In genomic region chr10:58384536-58384998, GRCh38 we compare ENCODE assay signal across 8 cellular contexts. TPM values are rescaled to one million over a fixed set of nuclear protein-coding genes. Genes with fewer than 3 reads are reported as not detected.
A peak's percentile ranks its signal among the peaks of the same experiment; 100 is the strongest.
DNase-seq lines count a peak whose midpoint lies in the region; ATAC-seq and TF ChIP-seq lines count a peak whose summit lies in the region.

No MANE protein-coding gene starts in this region.

- H3K4me2 ChIP-seq in BLaER1 (peak overlapping the region; percentile 82), SK-N-SH (peak overlapping the region; percentile 82)

- TF ChIP-seq CTCF in SK-N-SH (IDR thresholded peaks at IDR 0.05): no peak
- no peak for TF ChIP-seq CTCF in fibroblast of pulmonary artery (IDR thresholded peaks at IDR 0.05; ENCODE audit: low read length, missing control alignments)
- no peak for TF ChIP-seq CTCF in progenitor cell of endocrine pancreas (IDR thresholded peaks at IDR 0.05; ENCODE audit: unreplicated experiment)

- peaks cover 26% of the 10 kb centered on the region for H3K4me1 ChIP-seq in BLaER1
- peaks cover 11 to 18% of the 10 kb centered on the region in 2 experiments; a peak in 3 of 4 replicates for H3K4me1 ChIP-seq in SK-N-SH (ENCODE audit: control insufficient read depth in 1 of 2, insufficient read depth in 2 of 2, low read depth in 1 of 2, low read length in 1 of 2)

- peak overlapping the region; percentile 100 for H2AFZ ChIP-seq in SK-N-SH (ENCODE audit: low read depth)

- peak overlapping the region; percentile 91 for H3K4me3 ChIP-seq in BLaER1
- H3K4me3 ChIP-seq in SK-N-SH (ENCODE audit: low read depth in 2 of 2, low read length in 1 of 2): peak overlapping the region; percentile 99 to 100
- H3K4me3 ChIP-seq in fibroblast of pulmonary artery (replicated peaks; ENCODE audit: low read depth, low read length): peak overlapping the region; percentile 72

- peaks cover 43% of the 10 kb centered on the region for H3K79me2 ChIP-seq in SK-N-SH (ENCODE audit: insufficient read depth)

- H3K36me3 Mint-ChIP-seq in progenitor cell of endocrine pancreas (ENCODE audit: insufficient read depth): peaks cover 9% of the 10 kb centered on the region

- H3K27me3 ChIP-seq in BLaER1: no peaks in the 10 kb centered on the region
- H3K27me3 ChIP-seq in SK-N-SH (ENCODE audit: insufficient read depth): no peaks in the 10 kb centered on the region

- no peak for DNase-seq in SK-N-SH
- no peak for DNase-seq in fibroblast of pulmonary artery (ENCODE audit: low read depth)
- DNase-seq in progenitor cell of endocrine pancreas (ENCODE audit: low spot score, unreplicated experiment): no peak
- no peak for DNase-seq in NCI-H82 treated with DMSO at 0.1 percent for 48 hours (lab: John Stamatoyannopoulos, UW; ENCODE audit: unreplicated experiment)
- no peak for DNase-seq in activated CD4-positive, alpha-beta T cell treated with anti-CD3 and anti-CD28 coated beads, Interleukin-2, amount 50 U/mL, for 4 hours

- H3K9me3 ChIP-seq in BLaER1 (no peaks in the 10 kb centered on the region), SK-N-SH (no peaks in the 10 kb centered on the region)

- H3K36me3 ChIP-seq in BLaER1 (peaks cover 28% of the 10 kb centered on the region), SK-N-SH (replicated peaks in 1 of 2; ENCODE audit: control insufficient read depth in 1 of 2, insufficient read depth in 2 of 2, low read length in 1 of 2) (peaks cover 17 to 29% of the 10 kb centered on the region in 2 experiments)

- H3F3A ChIP-seq in SK-N-SH (replicated peaks; ENCODE audit: insufficient read depth): peaks cover 15% of the 10 kb centered on the region

- H3K27ac Mint-ChIP-seq in progenitor cell of endocrine pancreas: peak overlapping the region; percentile 98

- H3K9me2 ChIP-seq in SK-N-SH: no peaks in the 10 kb centered on the region

- H3K27ac ChIP-seq in BLaER1: peak overlapping the region; percentile 90
- H3K27ac ChIP-seq in SK-N-SH (ENCODE audit: low read depth in 2 of 2, low read length in 1 of 2): peak overlapping the region; percentile 90 to 96

- POLR2A ChIA-PET in SK-N-SH (lab: Yijun Ruan, JAX): interaction anchor here (1.8 kb wide), 1 partner anchor 50 kb away, joined by 7 read pairs; the partner anchor contains the start of gene UBE2D1

- TF ChIP-seq RAD21 in SK-N-SH (IDR thresholded peaks at IDR 0.05; ENCODE audit: low read length): no peak

- no peak for TF ChIP-seq EP300 in SK-N-SH (IDR thresholded peaks at IDR 0.05; ENCODE audit: borderline replicate concordance in 1 of 2, low read depth in 1 of 2, low read length in 1 of 2)

- H3K9ac ChIP-seq in BLaER1: peak overlapping the region; percentile 91
- H3K9ac ChIP-seq in SK-N-SH: peak overlapping the region; percentile 91

- peaks cover 23% of the 10 kb centered on the region for H3K4me1 Mint-ChIP-seq in progenitor cell of endocrine pancreas (ENCODE audit: low read depth)

- CTCF ChIA-PET in SK-N-SH (lab: Yijun Ruan, JAX): interaction anchor here (0.7 to 3.0 kb wide), 12 partner anchors 11 to 209 kb away, joined by 3 to 22 read pairs (median 3); no protein-coding TSS in a partner anchor

- peaks cover 38% of the 10 kb centered on the region for H4K20me1 ChIP-seq in BLaER1
- no peaks in the 10 kb centered on the region for H4K20me1 ChIP-seq in SK-N-SH (ENCODE audit: insufficient read depth)

- H3K9me3 Mint-ChIP-seq in progenitor cell of endocrine pancreas (ENCODE audit: low read depth): no peaks in the 10 kb centered on the region

- H3K27me3 Mint-ChIP-seq in progenitor cell of endocrine pancreas: no peaks in the 10 kb centered on the region

- WGBS in SK-N-SH (ENCODE audit: low lambda C conversion rate): 7% methylated on average over 12 of the region's 12 CpGs

- H3K4me3 Mint-ChIP-seq in progenitor cell of endocrine pancreas (ENCODE audit: low read depth): peak overlapping the region; percentile 98

- ATAC-seq in GM21723 (IDR thresholded peaks at IDR 0.05; ENCODE audit: unreplicated experiment) (peak; percentile 7), HG03045 (IDR thresholded peaks at IDR 0.05; ENCODE audit: unreplicated experiment) (no peak)

TF ChIP-seq in SK-N-SH, 30 proteins besides CTCF, POLR2A, EP300 and RAD21 (continues in another document):
- TF ChIP-seq GATA2 (CRISPR knock-in tag; IDR thresholded peaks at IDR 0.05) (no peak), MXI1 (IDR thresholded peaks at IDR 0.05; ENCODE audit: low read depth, low read length) (no peak), FOXJ3 (CRISPR knock-in tag; IDR thresholded peaks at IDR 0.05) (no peak), RCOR1 (IDR thresholded peaks at IDR 0.05; ENCODE audit: low read length) (no peak), ELF1 (IDR thresholded peaks at IDR 0.05) (no peak), TEAD4 (IDR thresholded peaks at IDR 0.05; ENCODE audit: borderline replicate concordance, insufficient read depth) (no peak), POLR2AphosphoS5 (IDR thresholded peaks at IDR 0.05; ENCODE audit: low read depth, low read length) (no peak), CHD2 (IDR thresholded peaks at IDR 0.05; ENCODE audit: low read length, partially characterized antibody) (no peak), RXRA (IDR thresholded peaks at IDR 0.05; ENCODE audit: borderline replicate concordance, low read depth) (no peak), FOSL2 (IDR thresholded peaks at IDR 0.05; ENCODE audit: borderline replicate concordance, low read depth) (no peak), USF2 (IDR thresholded peaks at IDR 0.05; ENCODE audit: borderline replicate concordance, low read depth, low read length) (no peak), YY1 (IDR thresholded peaks at IDR 0.05; ENCODE audit: low read depth) (no peak), REST (IDR thresholded peaks at IDR 0.05; ENCODE audit: low read depth, low read length) (no peak), USF1 (IDR thresholded peaks at IDR 0.05; ENCODE audit: borderline replicate concordance, low read depth) (no peak), MAX (IDR thresholded peaks at IDR 0.05; ENCODE audit: low read depth) (no peak), EZH2phosphoT487 (IDR thresholded peaks at IDR 0.05; ENCODE audit: borderline replicate concordance, low read depth) (no peak), PBX3 (IDR thresholded peaks at IDR 0.05) (no peak)

RNA-seq across cellular contexts. Expression of gene TFAM, which starts 0.6 kb away (rescaled TPM):
- polyA plus RNA-seq in SK-N-SH (2012; rRNA removed): 13.0 and 19.6 TPM in 2 replicates
- 16.7 and 18.9 TPM in 2 replicates for polyA plus RNA-seq in SK-N-SH (2012; cell fraction: cytosol; rRNA removed)
- 7.0 and 7.1 TPM in 2 replicates for polyA plus RNA-seq in SK-N-SH (2012; cell fraction: nucleus; rRNA removed)
- total RNA-seq in progenitor cell of endocrine pancreas: 53.5 and 60.7 TPM in 2 replicates

RNA-seq across cellular contexts. Expression of gene UBE2D1, which starts 49.8 kb away (rescaled TPM):
- 8.7 and 11.1 TPM in 2 replicates for polyA plus RNA-seq in SK-N-SH (2012; rRNA removed)
- 13.8 and 18.7 TPM in 2 replicates for polyA plus RNA-seq in SK-N-SH (2012; cell fraction: cytosol; rRNA removed)
- polyA plus RNA-seq in SK-N-SH (2012; cell fraction: nucleus; rRNA removed): 3.0 and 7.8 TPM in 2 replicates
- total RNA-seq in progenitor cell of endocrine pancreas: 31.8 and 33.3 TPM in 2 replicates
